Comparison of ENCODE assay signal across 8 cellular contexts in genomic region chr10:5411941-5412276, GRCh38. TPM values are rescaled to one million over a fixed set of nuclear protein-coding genes. Genes with fewer than 3 reads are reported as not detected.
DNase-seq lines count a peak whose midpoint lies in the region; ATAC-seq and TF ChIP-seq lines count a peak whose summit lies in the region.

No MANE protein-coding gene starts in this region.

- no peak for TF ChIP-seq CTCF in coronary artery (IDR thresholded peaks at IDR 0.05)
- no peak for TF ChIP-seq CTCF in omental fat pad (IDR thresholded peaks at IDR 0.05)

- H3K27ac ChIP-seq in CD8-positive, alpha-beta memory T cell (ENCODE audit: low read depth, low read length): peak overlapping the region; percentile 8
- no peak overlapping the region for H3K27ac ChIP-seq in HUES64 (ENCODE audit: low read depth, low read length)
- peak overlapping the region; percentile 95 for H3K27ac ChIP-seq in coronary artery

- H3K4me1 Mint-ChIP-seq in CD8-positive, alpha-beta memory T cell: peaks cover 3 to 5% (median 4%) of the 10 kb centered on the region in 3 donors

- H3K36me3 ChIP-seq in CD8-positive, alpha-beta memory T cell (ENCODE audit: insufficient read depth, low read length): no peaks in the 10 kb centered on the region
- H3K36me3 ChIP-seq in HUES64 (ENCODE audit: insufficient read depth, low read length): no peaks in the 10 kb centered on the region

- peak overlapping the region; percentile 80 to 91 (median 82) for H3K4me3 Mint-ChIP-seq in CD8-positive, alpha-beta memory T cell

- no peak overlapping the region; the same call in 1 of the 2 replicates for H3K9ac ChIP-seq in HUES64 (ENCODE audit: low read depth, low read length)

- ATAC-seq in omental fat pad (ENCODE audit: low FRiP score) (peak; percentile 15), HG03039 (IDR thresholded peaks at IDR 0.05; ENCODE audit: unreplicated experiment) (no peak)

- H3K9me3 ChIP-seq in CD8-positive, alpha-beta memory T cell (ENCODE audit: low read length): no peaks in the 10 kb centered on the region
- H3K9me3 ChIP-seq in HUES64 (ENCODE audit: insufficient read depth, low read depth, low read length): peaks cover 5% of the 10 kb centered on the region

- DNase-seq in CD8-positive, alpha-beta memory T cell: no peak
- no peak for DNase-seq in coronary artery (ENCODE audit: low spot score)
- no peak for DNase-seq in omental fat pad (ENCODE audit: low spot score)
- DNase-seq in OCI-M2 (lab: John Stamatoyannopoulos, UW; ENCODE audit: unreplicated experiment): no peak
- DNase-seq in 8988T: no peak
- no peak for DNase-seq in HK-2 (ENCODE audit: unreplicated experiment)

- POLR2A ChIA-PET in CD8-positive, alpha-beta memory T cell (lab: Charles Lee): no interaction called here

- H3K27ac Mint-ChIP-seq in CD8-positive, alpha-beta memory T cell: peak overlapping the region in 1 of 8 donors; percentile 22

- H3K9me3 Mint-ChIP-seq in CD8-positive, alpha-beta memory T cell: peaks cover 0 to 2% (median 0%) of the 10 kb centered on the region in 5 donors

- peak overlapping the region; percentile 57 for H3K4me3 ChIP-seq in CD8-positive, alpha-beta memory T cell (ENCODE audit: low read length)
- H3K4me3 ChIP-seq in HUES64 (ENCODE audit: low read length): peak overlapping the region; percentile 85
- H3K4me3 ChIP-seq in coronary artery: peak overlapping the region; percentile 86

- H3K36me3 Mint-ChIP-seq in CD8-positive, alpha-beta memory T cell: peaks cover 0 to 2% (median 0%) of the 10 kb centered on the region in 3 donors

- H3K27me3 Mint-ChIP-seq in CD8-positive, alpha-beta memory T cell: peaks cover 18 to 29% of the 10 kb centered on the region in 2 donors

- peaks cover 3% of the 10 kb centered on the region for H3K4me1 ChIP-seq in CD8-positive, alpha-beta memory T cell (ENCODE audit: insufficient read depth, low read length)
- peaks cover 31% of the 10 kb centered on the region for H3K4me1 ChIP-seq in HUES64 (ENCODE audit: insufficient read depth, low read length)

- H3K27me3 ChIP-seq in CD8-positive, alpha-beta memory T cell (ENCODE audit: insufficient read depth, low read length, poor library complexity, severe bottlenecking): no peaks in the 10 kb centered on the region
- H3K27me3 ChIP-seq in HUES64 (ENCODE audit: insufficient read depth, low read length): no peaks in the 10 kb centered on the region

- CTCF ChIA-PET in CD8-positive, alpha-beta memory T cell (lab: Charles Lee): interaction anchor here (1.5 kb wide), 1 partner anchor 211 kb away, joined by 3 read pairs; no protein-coding TSS in a partner anchor

- 78% methylated on average over 3 of the region's 3 CpGs for WGBS in HUES64

RNA-seq across cellular contexts. Expression of gene NET1, which starts 0.4 kb away (rescaled TPM):
- 10 to 100 TPM; 20.4 to 21.5 TPM for total RNA-seq in CD8-positive, alpha-beta memory T cell
- 1.8 TPM for polyA plus RNA-seq in CD8-positive, alpha-beta memory T cell
- 41.6 TPM for polyA plus RNA-seq in HUES64 (2013, experiment 1 of 2)
- polyA plus RNA-seq in HUES64 (2013, experiment 2 of 2): 45.3 TPM
- 100 to 1,000 TPM in 3 of 4 donors, 10 to 100 TPM in 1; 80.7 to 201 (median 139) TPM for total RNA-seq in omental fat pad

RNA-seq across cellular contexts. Expression of gene TUBAL3, which starts 7.3 kb away (rescaled TPM):
- not detected for total RNA-seq in CD8-positive, alpha-beta memory T cell
- not detected for polyA plus RNA-seq in CD8-positive, alpha-beta memory T cell
- not detected for polyA plus RNA-seq in HUES64 (2013, experiment 1 of 2)
- not detected for polyA plus RNA-seq in HUES64 (2013, experiment 2 of 2)
- total RNA-seq in omental fat pad: not detected

RNA-seq across cellular contexts. Expression of gene UCN3, which starts 47.1 kb away (rescaled TPM):
- not detected for total RNA-seq in CD8-positive, alpha-beta memory T cell
- polyA plus RNA-seq in CD8-positive, alpha-beta memory T cell: not detected
- polyA plus RNA-seq in HUES64 (2013, experiment 1 of 2): not detected
- polyA plus RNA-seq in HUES64 (2013, experiment 2 of 2): not detected
- total RNA-seq in omental fat pad: not detected
